Comparison of ENCODE assay signal across 8 cellular contexts in the genomic region with DNA sequence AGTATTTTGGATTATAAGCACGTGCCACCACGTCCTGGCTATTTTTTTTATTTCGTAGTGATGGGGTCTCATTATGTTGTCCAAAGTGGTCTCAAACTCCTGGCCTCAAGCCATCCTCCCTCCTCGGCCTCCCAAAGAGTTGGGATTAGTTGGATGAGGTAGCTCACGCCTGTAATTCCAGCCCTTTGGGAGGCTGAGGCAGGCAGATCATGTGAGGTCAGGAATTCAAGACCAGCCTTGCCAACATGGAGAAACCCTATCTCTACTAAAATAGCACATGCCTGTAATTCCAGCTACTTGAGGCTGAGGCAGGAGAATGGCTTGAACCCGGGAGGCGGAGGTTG. TPM values are rescaled to one million over a fixed set of nuclear protein-coding genes. Genes with fewer than 3 reads are reported as not detected.
DNase-seq lines count a peak whose midpoint lies in the region; ATAC-seq and TF ChIP-seq lines count a peak whose summit lies in the region.

No MANE protein-coding gene starts in this region.

- H2AFZ ChIP-seq in parathyroid adenoma = peak overlapping the region; percentile 75

- H3K27me3 ChIP-seq in CD4-positive, alpha-beta memory T cell (ENCODE audit: insufficient read depth, low read length) = no peaks in the 10 kb centered on the region
- H3K27me3 ChIP-seq in Panc1 (ENCODE audit: control insufficient read depth, insufficient read depth, low read length) = no peaks in the 10 kb centered on the region
- H3K27me3 ChIP-seq in parathyroid adenoma (ENCODE audit: control insufficient read depth, insufficient read depth, low read length) = no peaks in the 10 kb centered on the region

- no TSS peak for BruUV-seq in Panc1 (replicated peaks; lab: Mats Ljungman, UMichigan)

- no peaks in the 10 kb centered on the region for H3K27me3 Mint-ChIP-seq in CD4-positive, alpha-beta memory T cell

- intact Hi-C loops in CD4-positive, alpha-beta memory T cell (cut with micrococcal nuclease) = no loop called here
- intact Hi-C loops in Panc1 (cut with micrococcal nuclease; ENCODE audit: unreplicated experiment) = no loop called here

- H3K27ac ChIP-seq in CD4-positive, alpha-beta memory T cell (ENCODE audit: low read depth, low read length) = peak overlapping the region; percentile 34
- H3K27ac ChIP-seq in Panc1 (ENCODE audit: low read length) = peak overlapping the region; percentile 93
- peak overlapping the region; percentile 94 for H3K27ac ChIP-seq in epithelial cell of prostate
- H3K27ac ChIP-seq in parathyroid adenoma = peak overlapping the region; percentile 94

- peaks cover 6% of the 10 kb centered on the region for H3K4me1 ChIP-seq in CD4-positive, alpha-beta memory T cell (ENCODE audit: insufficient read depth, low read length)
- H3K4me1 ChIP-seq in Panc1 (ENCODE audit: control insufficient read depth, insufficient read depth, low read length) (peaks cover 13% of the 10 kb centered on the region), parathyroid adenoma (peaks cover 10% of the 10 kb centered on the region)

- no peaks in the 10 kb centered on the region for H3K9me3 ChIP-seq in CD4-positive, alpha-beta memory T cell (ENCODE audit: control insufficient read depth in 1 of 2, low read length in 2 of 2)
- H3K9me3 ChIP-seq in Panc1 (ENCODE audit: control insufficient read depth, insufficient read depth, low read depth, low read length) = no peaks in the 10 kb centered on the region
- H3K9me3 ChIP-seq in parathyroid adenoma (ENCODE audit: control insufficient read depth, low read length) = no peaks in the 10 kb centered on the region

- no peak overlapping the region for H3K9ac ChIP-seq in parathyroid adenoma

- H3K4me3 Mint-ChIP-seq in CD4-positive, alpha-beta memory T cell = peak overlapping the region; percentile 76 to 86 (median 80)

- H3K4me2 ChIP-seq in parathyroid adenoma (ENCODE audit: low read length) = peak overlapping the region; percentile 59

- H3K9me3 Mint-ChIP-seq in CD4-positive, alpha-beta memory T cell = no peaks in the 10 kb centered on the region

- no peak for DNase-seq in CD4-positive, alpha-beta memory T cell
- DNase-seq in Panc1 (ENCODE audit: low read depth, low spot score) (no peak), epithelial cell of prostate (ENCODE audit: low read depth, low spot score) (no peak), globus pallidus (ENCODE audit: low spot score) (no peak)

- H3K36me3 Mint-ChIP-seq in CD4-positive, alpha-beta memory T cell = no peaks in the 10 kb centered on the region

- in situ Hi-C loops in Panc1 (cut with HindIII; ENCODE audit: low pct_unique_long_range_greater_than_20kb, low sequenced_read_pairs) = no loop called here

- peaks cover 3 to 6% (median 4%) of the 10 kb centered on the region in 4 donors for H3K4me1 Mint-ChIP-seq in CD4-positive, alpha-beta memory T cell

- H3K4me3 ChIP-seq in CD4-positive, alpha-beta memory T cell (ENCODE audit: low read length in 2 of 2) = no peak overlapping the region
- H3K4me3 ChIP-seq in Panc1 (ENCODE audit: low read depth in 2 of 2, low read length in 2 of 2) = peak overlapping the region; percentile 48 to 67
- peak overlapping the region; percentile 44 for H3K4me3 ChIP-seq in parathyroid adenoma (ENCODE audit: low read depth, low read length)

- CTCF ChIA-PET in CD4-positive, alpha-beta memory T cell (lab: Charles Lee; ENCODE audit: partially characterized antibody) = no interaction called here
- CTCF ChIA-PET in Panc1 (lab: Charles Lee) = no interaction called here

- no peak for TF ChIP-seq CTCF in Panc1 (IDR thresholded peaks at IDR 0.05)
- no peak for TF ChIP-seq CTCF in parathyroid adenoma (IDR thresholded peaks at IDR 0.05)

- H3K36me3 ChIP-seq in CD4-positive, alpha-beta memory T cell (ENCODE audit: insufficient read depth, low read length) = no peaks in the 10 kb centered on the region
- H3K36me3 ChIP-seq in Panc1 (ENCODE audit: control insufficient read depth, insufficient read depth, low read length) = no peaks in the 10 kb centered on the region
- H3K36me3 ChIP-seq in parathyroid adenoma (ENCODE audit: control insufficient read depth, insufficient read depth, low read length) = no peaks in the 10 kb centered on the region

- POLR2A ChIA-PET in CD4-positive, alpha-beta memory T cell (lab: Charles Lee; ENCODE audit: partially characterized antibody) = no interaction called here
- POLR2A ChIA-PET in Panc1 (lab: Charles Lee) = no interaction called here

- no peaks in the 10 kb centered on the region for H3K79me2 ChIP-seq in parathyroid adenoma

- H3K27ac Mint-ChIP-seq in CD4-positive, alpha-beta memory T cell = peak overlapping the region in 4 of 7 donors; percentile 18 to 90 (median 72)

- ATAC-seq in Panc1 (no peak), HG03039 (IDR thresholded peaks at IDR 0.05; ENCODE audit: unreplicated experiment) (no peak), GM21723 (IDR thresholded peaks at IDR 0.05; ENCODE audit: unreplicated experiment) (no peak), HG02885 (IDR thresholded peaks at IDR 0.05; ENCODE audit: poor library complexity, unreplicated experiment) (no peak)

RNA-seq across cellular contexts. Expression of a gene that starts 21.8 kb away (rescaled TPM):
- 10 to 100 TPM; 51.6 to 54.3 TPM for total RNA-seq in CD4-positive, alpha-beta memory T cell
- polyA plus RNA-seq in CD4-positive, alpha-beta memory T cell = 1 to 10 TPM in 1 of 2 donors, under 1 TPM in 1; 0.94 to 2.4 TPM
- 210 TPM for total RNA-seq in Panc1 (2021; ENCODE audit: unreplicated experiment)
- polyA plus RNA-seq in Panc1 (2012; ENCODE audit: insufficient read length) = 172 TPM

RNA-seq across cellular contexts. Expression of a gene that starts 28.9 kb away (rescaled TPM):
- total RNA-seq in CD4-positive, alpha-beta memory T cell = not detected
- polyA plus RNA-seq in CD4-positive, alpha-beta memory T cell = under 1 TPM in 1 of 2 donors, not detected in 1; 0.31 TPM
- 1.6 TPM for total RNA-seq in Panc1 (2021; ENCODE audit: unreplicated experiment)
- polyA plus RNA-seq in Panc1 (2012; ENCODE audit: insufficient read length) = 2.3 TPM

RNA-seq across cellular contexts. Expression of a gene that starts 44.2 kb away (rescaled TPM):
- total RNA-seq in CD4-positive, alpha-beta memory T cell = 1 to 10 TPM; 2.8 to 6.1 TPM
- polyA plus RNA-seq in CD4-positive, alpha-beta memory T cell = 1 to 10 TPM; 1.9 to 4.1 TPM
- 23.3 TPM for total RNA-seq in Panc1 (2021; ENCODE audit: unreplicated experiment)
- 50.3 TPM for polyA plus RNA-seq in Panc1 (2012; ENCODE audit: insufficient read length)

Comparison
In these comparisons a context has a peak if more than half of its experiments do, and no peak if none do; other contexts are left out.
1. H3K27ac ChIP-seq: peak in every context shown above with its lines; median percentile 94 in epithelial cell of prostate; 94 in parathyroid adenoma; 93 in Panc1; 34 in CD4-positive, alpha-beta memory T cell.
2. H3K4me3 ChIP-seq: peak in Panc1 (2 of 2) and parathyroid adenoma (single experiment); none in CD4-positive, alpha-beta memory T cell (0 of 2).